In the genomic region with DNA sequence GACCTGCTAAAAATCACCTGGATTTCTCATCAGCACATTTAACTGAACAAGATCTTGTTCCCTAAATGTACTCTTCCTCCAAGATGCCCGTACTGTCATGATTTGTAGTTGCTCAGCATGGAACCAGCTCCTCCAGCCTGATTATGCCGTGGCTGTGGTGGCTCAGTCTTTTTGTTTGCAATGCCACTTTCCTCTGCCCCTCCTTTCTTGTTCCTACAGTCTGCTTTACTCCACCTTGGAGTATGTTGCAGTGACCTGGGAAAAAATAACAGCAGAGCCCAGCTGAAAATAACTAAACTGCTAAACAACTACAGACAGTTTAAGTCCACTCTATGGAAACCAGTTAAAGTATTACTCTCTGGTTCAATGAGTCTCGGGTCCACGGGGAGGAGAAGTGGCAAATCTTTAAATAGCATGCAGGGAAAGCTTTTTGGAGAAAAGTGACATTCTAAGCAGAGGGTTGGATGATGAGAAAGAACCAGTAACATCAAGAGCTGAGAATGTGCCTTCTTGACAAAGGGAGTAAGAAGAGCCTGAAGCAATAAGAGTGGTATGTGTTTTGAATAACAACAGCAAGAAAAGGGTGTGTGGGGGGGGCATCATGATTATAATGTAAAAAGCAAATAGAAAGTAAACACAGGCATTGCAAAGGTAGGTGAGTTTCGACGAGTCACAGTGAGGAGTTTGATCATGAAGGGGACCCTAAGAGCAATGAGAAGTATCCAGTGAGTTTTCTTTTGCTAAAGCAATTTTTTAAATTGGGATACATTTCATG, we compare ENCODE assay signal across 20 cellular contexts.
DNase-seq lines count a peak whose midpoint lies in the region; ATAC-seq, FAIRE-seq and TF ChIP-seq lines count a peak whose summit lies in the region.
"Had no signal": no experiment of that assay in that cellular context is flagged by ENCODE, and none has a peak within 500 bp of the region (broad histone marks: within the 10 kb centered on the region; RNA-seq: fewer than 3 reads in every experiment).

No MANE protein-coding gene starts in this region.

- H3K27me3 ChIP-seq in A673 (replicated peaks; ENCODE audit: insufficient read depth, low read depth, low read length, poor library complexity), result no peaks in the 10 kb centered on the region
- H3K27me3 ChIP-seq in HUES6 (ENCODE audit: control insufficient read depth, insufficient read depth, low read length), result no peaks in the 10 kb centered on the region
- H3K27me3 ChIP-seq in H1 (replicated peaks in 1 of 4; ENCODE audit: control insufficient read depth in 3 of 4, extremely low read depth in 1 of 4, insufficient read depth in 3 of 4, low read length in 3 of 4), result no peaks in the 10 kb centered on the region
- H3K27me3 ChIP-seq in brain microvascular endothelial cell (replicated peaks), result no peaks in the 10 kb centered on the region
- H3K27me3 ChIP-seq: esophagus muscularis mucosa, stomach had no signal

- peak overlapping the region; percentile 82 for H3K9ac ChIP-seq in HUES6 (ENCODE audit: low read length)
- H3K9ac ChIP-seq in H1 (replicated peaks in 1 of 4; ENCODE audit: extremely low read depth in 1 of 4, low read depth in 3 of 4, low read length in 3 of 4), result peak overlapping the region in 3 of 4 experiments; percentile 22 to 53 (median 27); a peak in 3 of 7 replicates

- H4K5ac ChIP-seq in H1 (ENCODE audit: insufficient read length, low read depth, low read length), result peak overlapping the region; percentile 47

- TF ChIP-seq POLR2A in H1 (IDR thresholded peaks at IDR 0.05; ENCODE audit: control extremely low read depth in 1 of 2, low read depth in 2 of 2, low read length in 2 of 2), result no peak; a peak in 1 of 3 replicates

- H3K4ac ChIP-seq in H1 (replicated peaks; ENCODE audit: insufficient read length, low read depth, low read length), result peak overlapping the region; percentile 66

- 19% methylated on average over 6 of the region's 6 CpGs; no CpG with 5 or more reads in 1 of the 2 experiments for WGBS in H1 (ENCODE audit: extremely low coverage in 1 of 2, insufficient coverage in 1 of 2, insufficient read length in 1 of 2, insufficient replicate concordance in 2 of 2, low coverage in 1 of 2, low lambda C conversion rate in 2 of 2, missing lambda C conversion rate in 1 of 2), 2 experiments

- CTCF ChIA-PET in A673 (lab: Charles Lee), result interaction anchor here (0.6 kb wide), 1 partner anchor 898 kb away, joined by 3 read pairs; no protein-coding TSS in a partner anchor
- CTCF ChIA-PET in H1 (lab: Charles Lee; ENCODE audit: partially characterized antibody), result no interaction called here

- DNase-seq in A673 (ENCODE audit: low spot score), result peak; percentile 48
- peak in 1 of 2 experiments; percentile 13 for DNase-seq in H1 (ENCODE audit: low read depth in 1 of 2, low spot score in 2 of 2)
- DNase-seq in left kidney (ENCODE audit: low read depth, low spot score), result peak; percentile 4
- DNase-seq in brain microvascular endothelial cell, result no peak
- DNase-seq in posterior cingulate gyrus, result no peak
- DNase-seq: activated CD4-positive, alpha-beta T cell treated with anti-CD3 and anti-CD28 coated beads, Interleukin-2, amount 50 U/mL, for 4 hours; activated T-cell treated with anti-CD3 and anti-CD28 coated beads, Interleukin-2, amount 50 U/mL, for 24 hours; CD4-positive, alpha-beta T cell; dermis blood vessel endothelial cell; DMS79 treated with DMSO at 0.1 percent for 48 hours; Kasumi-1; naive thymus-derived CD4-positive, alpha-beta T cell; NCI-H1694; stomach had no signal

- TF ChIP-seq EP300 in H1 (IDR thresholded peaks at IDR 0.05; ENCODE audit: borderline replicate concordance in 1 of 2, low read depth in 2 of 2, low read length in 2 of 2), result peak in 1 of 2 experiments; percentile 81; a peak in 1 of 3 replicates

- no peak overlapping the region for H2BK15ac ChIP-seq in H1 (ENCODE audit: low read length)

- H3K14ac ChIP-seq in H1 (ENCODE audit: insufficient read length), result no peak overlapping the region

- H3K36me3 ChIP-seq in A673 (ENCODE audit: insufficient read depth, low read length, poor library complexity, severe bottlenecking) (peaks cover 12% of the 10 kb centered on the region), HUES6 (ENCODE audit: control insufficient read depth, insufficient read depth, low read length) (no peaks in the 10 kb centered on the region), H1 (ENCODE audit: control insufficient read depth in 2 of 4, insufficient read depth in 4 of 4, low read length in 3 of 4) (no peaks in the 10 kb centered on the region), brain microvascular endothelial cell (replicated peaks) (no peaks in the 10 kb centered on the region)
- H3K36me3 ChIP-seq: esophagus muscularis mucosa, stomach had no signal

- H2AFZ ChIP-seq in H1 (ENCODE audit: low read length), result no peak overlapping the region

- in situ Hi-C loops in brain microvascular endothelial cell (cut with HindIII; ENCODE audit: low pct_ligation_motif_present, low sequenced_read_pairs), result no loop called here

- no peak overlapping the region for H2BK20ac ChIP-seq in H1 (ENCODE audit: low read length)

- no peaks in the 10 kb centered on the region for H3K23me2 ChIP-seq in H1 (ENCODE audit: low read depth, low read length)

- peak overlapping the region; percentile 47 for H3K27ac ChIP-seq in A673 (ENCODE audit: low read depth, low read length, poor library complexity, severe bottlenecking)
- peak overlapping the region; percentile 95 for H3K27ac ChIP-seq in HUES6 (ENCODE audit: low read depth, low read length)
- peak overlapping the region; percentile 86 for H3K27ac ChIP-seq in H1 (ENCODE audit: low read depth, low read length)
- H3K27ac ChIP-seq in brain microvascular endothelial cell, result no peak overlapping the region
- H3K27ac ChIP-seq: esophagus muscularis mucosa, stomach had no signal

- peak overlapping the region; percentile 91 for H2BK120ac ChIP-seq in H1 (replicated peaks; ENCODE audit: low read depth, low read length)

- no peak for TF ChIP-seq RAD21 in H1 (IDR thresholded peaks at IDR 0.05 in 1 of 2, conservative IDR thresholded peaks at IDR 0.05 in 1 of 2; ENCODE audit: low read depth in 2 of 2, low read length in 2 of 2)

- H3K4me1 ChIP-seq in A673 (ENCODE audit: insufficient read depth, low read length, poor library complexity, severe bottlenecking), result peaks cover 22% of the 10 kb centered on the region
- peaks cover 33% of the 10 kb centered on the region for H3K4me1 ChIP-seq in HUES6 (ENCODE audit: control insufficient read depth, insufficient read depth, low read length)
- H3K4me1 ChIP-seq in H1 (replicated peaks in 1 of 4; ENCODE audit: control insufficient read depth in 3 of 4, insufficient read depth in 4 of 4, low read length in 3 of 4), result peaks cover 0 to 2% (median 0%) of the 10 kb centered on the region in 4 experiments; a peak in 1 of 7 replicates

- no peaks in the 10 kb centered on the region for H3K79me2 ChIP-seq in H1 (ENCODE audit: control insufficient read depth in 1 of 2, insufficient read depth in 2 of 2, low read length in 2 of 2)

- peak overlapping the region; percentile 20; the same call in 1 of the 2 replicates for H2AK5ac ChIP-seq in H1 (ENCODE audit: low read depth, low read length)

- no peaks in the 10 kb centered on the region for H3K79me1 ChIP-seq in H1 (ENCODE audit: low read depth, low read length)

- peak overlapping the region; percentile 94 for H2BK5ac ChIP-seq in H1 (ENCODE audit: low read depth, low read length)

- ATAC-seq in GM21737 (IDR thresholded peaks at IDR 0.05; ENCODE audit: unreplicated experiment) (no peak), HG03039 (IDR thresholded peaks at IDR 0.05; ENCODE audit: unreplicated experiment) (no peak)
- ATAC-seq: activated naive CD4-positive, alpha-beta T cell treated with anti-CD3 and anti-CD28 coated beads, Interleukin-2, amount 50 U/mL, for 72 hours; naive thymus-derived CD4-positive, alpha-beta T cell had no signal

- peak overlapping the region; percentile 56 to 63 for H3K4me2 ChIP-seq in H1 (ENCODE audit: insufficient read depth in 1 of 2, low read depth in 2 of 2, low read length in 2 of 2)

- TF ChIP-seq CTCF in A673 (conservative IDR thresholded peaks at IDR 0.05; ENCODE audit: low read depth, low read length) (no peak), H1 (IDR thresholded peaks at IDR 0.05; ENCODE audit: control extremely low read depth in 1 of 3, insufficient read depth in 1 of 3, low read depth in 1 of 3, low read length in 3 of 3) (no peak), brain microvascular endothelial cell (IDR thresholded peaks at IDR 0.05; ENCODE audit: low read depth, low read length, missing control alignments) (no peak)

- no peak overlapping the region for H3K23ac ChIP-seq in H1 (ENCODE audit: insufficient read length)

- H4K8ac ChIP-seq in H1 (ENCODE audit: extremely low read depth, insufficient read depth, low read length), result no peak overlapping the region; the same call in 1 of the 2 replicates

- H3K56ac ChIP-seq in H1 (replicated peaks; ENCODE audit: insufficient read length, low read depth, low read length), result peak overlapping the region; percentile 1

- H3K4me3 ChIP-seq in A673 (ENCODE audit: low read depth, low read length, poor library complexity, severe bottlenecking) (no peak overlapping the region), HUES6 (ENCODE audit: low read depth, low read length) (peak overlapping the region; percentile 44), H1 (ENCODE audit: extremely low read depth in 1 of 4, insufficient read depth in 2 of 4, low read depth in 3 of 4, low read length in 4 of 4) (peak overlapping the region; percentile 3 to 42 (median 9); a peak in 5 of 8 replicates), brain microvascular endothelial cell (ENCODE audit: low read depth, low read length) (no peak overlapping the region)
- H3K4me3 ChIP-seq: esophagus muscularis mucosa, stomach had no signal

- H4K91ac ChIP-seq in H1 (replicated peaks; ENCODE audit: insufficient read length, low read length), result peak overlapping the region; percentile 89

- H2BK12ac ChIP-seq in H1 (ENCODE audit: low read depth, low read length), result peak overlapping the region; percentile 96; the same call in 1 of the 2 replicates

- peak overlapping the region; percentile 55; the same call in 1 of the 2 replicates for H3K18ac ChIP-seq in H1 (ENCODE audit: extremely low read depth, low read length)

- intact Hi-C loops in A673 (cut with micrococcal nuclease; ENCODE audit: unreplicated experiment), result no loop called here
- intact Hi-C loops in posterior cingulate gyrus (cut with DNase I), result no loop called here

- peak; percentile 82 for FAIRE-seq in H1 (lab: Jason Lieb, UNC)
- FAIRE-seq: urothelium cell line had no signal

- no peaks in the 10 kb centered on the region for H3K9me3 ChIP-seq in A673 (ENCODE audit: low read depth, low read length, poor library complexity, severe bottlenecking)
- H3K9me3 ChIP-seq in HUES6 (ENCODE audit: control insufficient read depth, insufficient read depth, low read depth, low read length), result no peaks in the 10 kb centered on the region
- H3K9me3 ChIP-seq in H1 (ENCODE audit: insufficient read depth in 2 of 2, low read depth in 1 of 2, low read length in 1 of 2), result no peaks in the 10 kb centered on the region
- H3K9me3 ChIP-seq: esophagus muscularis mucosa, stomach had no signal

- POLR2A ChIA-PET in A673 (lab: Charles Lee; ENCODE audit: low non-redundant PET), result interaction anchor here (0.5 kb wide), 1 partner anchor 10 kb away, joined by 10 read pairs; no protein-coding TSS in a partner anchor
- POLR2A ChIA-PET in H1 (lab: Charles Lee; ENCODE audit: partially characterized antibody), result interaction anchor here (0.8 kb wide), 1 partner anchor 14 kb away, joined by 3 read pairs; no protein-coding TSS in a partner anchor

- H4K20me1 ChIP-seq in H1 (replicated peaks in 1 of 2; ENCODE audit: control insufficient read depth in 1 of 2, insufficient read depth in 2 of 2, low read length in 2 of 2), result no peaks in the 10 kb centered on the region

- BruUV-seq in A673 (replicated peaks; lab: Mats Ljungman, UMichigan), result no TSS peak

Comparison
In these comparisons a context has a peak if more than half of its experiments do, and no peak if none do; other contexts are left out.
1. DNase-seq: peak in A673 (single experiment) and left kidney (single experiment); none in brain microvascular endothelial cell (single experiment) and posterior cingulate gyrus (0 of 10).
2. H3K4me3 ChIP-seq: peak in HUES6 (single experiment) and H1 (4 of 4); none in A673 (single experiment) and brain microvascular endothelial cell (single experiment).